9 cellular contexts compared by ENCODE assay signal in genomic region chr19:1223018-1223855, GRCh38. TPM values are rescaled to one million over a fixed set of nuclear protein-coding genes. Genes with fewer than 3 reads are reported as not detected.
DNase-seq lines count a peak whose midpoint lies in the region; ATAC-seq, FAIRE-seq and TF ChIP-seq lines count a peak whose summit lies in the region.
"Had no signal": no experiment of that assay in that cellular context is flagged by ENCODE, and none has a peak within 500 bp of the region (broad histone marks: within the 10 kb centered on the region; RNA-seq: fewer than 3 reads in every experiment).

No MANE protein-coding gene starts in this region.

- no peaks in the 10 kb centered on the region for H3K9me3 ChIP-seq in kidney (ENCODE audit: control insufficient read depth in 1 of 2, low read length in 2 of 2)

- H3K27ac ChIP-seq in kidney (ENCODE audit: low read depth in 2 of 2, low read length in 2 of 2), result no peak overlapping the region

- peak; percentile 41 for TF ChIP-seq CTCF in AG10803 (conservative IDR thresholded peaks at IDR 0.05; ENCODE audit: low read length)
- TF ChIP-seq CTCF in WI38 (IDR thresholded peaks at IDR 0.05; ENCODE audit: low read depth, low read length), result peak; percentile 40
- TF ChIP-seq CTCF in kidney (IDR thresholded peaks at IDR 0.05; ENCODE audit: borderline replicate concordance, extremely low read depth, insufficient read depth), result peak; percentile 21

- no peak overlapping the region for H3K9ac ChIP-seq in kidney (ENCODE audit: low read length in 2 of 2)

- intact Hi-C loops in kidney (cut with DNase I), result no loop called here

- DNase-seq in AG10803 (ENCODE audit: low read depth), result peak; percentile 32
- peak; percentile 92 for DNase-seq in GM19239 (ENCODE audit: insufficient read length, low spot score)
- DNase-seq in kidney, result no peak
- DNase-seq in NCI-H2029 (lab: John Stamatoyannopoulos, UW), result no peak

- peaks cover 0 to 10% of the 10 kb centered on the region in 2 donors for H3K36me3 ChIP-seq in kidney (ENCODE audit: control insufficient read depth in 1 of 2, insufficient read depth in 2 of 2, low read length in 2 of 2)

- H3K4me3 ChIP-seq in AG10803 (ENCODE audit: low read length) (no peak overlapping the region), WI38 (ENCODE audit: low read depth, low read length) (no peak overlapping the region), kidney (ENCODE audit: low read length in 2 of 2) (no peak overlapping the region)

- ATAC-seq in HG02571 (IDR thresholded peaks at IDR 0.05; ENCODE audit: unreplicated experiment) (no peak), HG02970 (IDR thresholded peaks at IDR 0.05; ENCODE audit: low FRiP score, unreplicated experiment) (no peak), GM21825 (IDR thresholded peaks at IDR 0.05; ENCODE audit: unreplicated experiment) (no peak)
- ATAC-seq: right cardiac atrium had no signal

- FAIRE-seq in GM19239 (lab: Jason Lieb, UNC) (no peak), kidney (lab: Jason Lieb, UNC) (no peak)

- peaks cover 5 to 7% of the 10 kb centered on the region in 2 donors for H3K4me1 ChIP-seq in kidney (ENCODE audit: control insufficient read depth in 1 of 2, insufficient read depth in 1 of 2, low read depth in 1 of 2, low read length in 2 of 2)

RNA-seq across cellular contexts. Expression of gene CBARP, which starts 14.6 kb away (rescaled TPM):
- total RNA-seq in kidney, result 1.1 TPM
- polyA plus RNA-seq in kidney (ENCODE audit: insufficient read depth, low read depth, low replicate concordance), result 1.0 TPM

RNA-seq across cellular contexts. Expression of gene STK11, which starts 17.7 kb away (rescaled TPM):
- 57.7 TPM for total RNA-seq in kidney
- 40.7 TPM for polyA plus RNA-seq in kidney (ENCODE audit: insufficient read depth, low read depth, low replicate concordance)

RNA-seq across cellular contexts. Expression of gene ATP5F1D, which starts 18.3 kb away (rescaled TPM):
- total RNA-seq in kidney, result 183 TPM
- 641 TPM for polyA plus RNA-seq in kidney (ENCODE audit: insufficient read depth, low read depth, low replicate concordance)

RNA-seq across cellular contexts. Expression of gene MIDN, which starts 25.1 kb away (rescaled TPM):
- total RNA-seq in kidney, result 205 TPM
- 21.3 TPM for polyA plus RNA-seq in kidney (ENCODE audit: insufficient read depth, low read depth, low replicate concordance)

RNA-seq across cellular contexts. Expression of gene CIRBP, which starts 45.9 kb away (rescaled TPM):
- total RNA-seq in kidney, result 533 TPM
- polyA plus RNA-seq in kidney (ENCODE audit: insufficient read depth, low read depth, low replicate concordance), result 408 TPM

Comparison
In these comparisons a context has a peak if more than half of its experiments do, and no peak if none do; other contexts are left out.
1. DNase-seq: peak in AG10803 (single experiment) and GM19239 (single experiment); none in kidney (single experiment) and NCI-H2029 (single experiment).
2. Peak in every context shown above with its lines, with median percentiles within 50 percentile points of each other: CTCF ChIP-seq.